Comparison of ENCODE assay signal across 8 cellular contexts in genomic region chr6:32837651-32838113, GRCh38. TPM values are rescaled to one million over a fixed set of nuclear protein-coding genes. Genes with fewer than 3 reads are reported as not detected.
DNase-seq lines count a peak whose midpoint lies in the region; ATAC-seq, FAIRE-seq and TF ChIP-seq lines count a peak whose summit lies in the region.

No MANE protein-coding gene starts in this region.

- no peaks in the 10 kb centered on the region for H3K4me1 ChIP-seq in RWPE2 (ENCODE audit: insufficient read depth, poor library complexity, severe bottlenecking)
- H3K4me1 ChIP-seq in esophagus squamous epithelium = peaks cover 7 to 41% (median 31%) of the 10 kb centered on the region in 3 donors
- peaks cover 10% of the 10 kb centered on the region for H3K4me1 ChIP-seq in rectal smooth muscle tissue (ENCODE audit: control insufficient read depth, insufficient read depth, low read length)

- intact Hi-C loops in esophagus squamous epithelium (cut with DNase I) = no loop called here

- FAIRE-seq in H54 (lab: Jason Lieb, UNC) = peak; percentile 27

- TF ChIP-seq CTCF in RWPE2 (IDR thresholded peaks at IDR 0.05; ENCODE audit: poor library complexity, severe bottlenecking) (no peak), esophagus squamous epithelium (IDR thresholded peaks at IDR 0.05) (no peak)

- H3K27me3 ChIP-seq in RWPE2 (ENCODE audit: insufficient read depth, poor library complexity, severe bottlenecking) (no peaks in the 10 kb centered on the region), esophagus squamous epithelium (no peaks in the 10 kb centered on the region), rectal smooth muscle tissue (ENCODE audit: control insufficient read depth, insufficient read depth, low read length) (no peaks in the 10 kb centered on the region)

- peak; percentile 23 for DNase-seq in H54 (ENCODE audit: insufficient read length, low spot score)
- no peak for DNase-seq in RWPE2 (ENCODE audit: low spot score)
- no peak for DNase-seq in esophagus squamous epithelium (lab: John Stamatoyannopoulos, UW)
- DNase-seq in mucosa of gallbladder (ENCODE audit: low spot score) = no peak
- no peak for DNase-seq in activated CD4-positive, CD25-positive, alpha-beta regulatory T cell (lab: John Stamatoyannopoulos, UW)
- no peak for DNase-seq in GDM1 (lab: John Stamatoyannopoulos, UW)

- H3K36me3 ChIP-seq in RWPE2 (ENCODE audit: low read depth) (peaks cover 63% of the 10 kb centered on the region), esophagus squamous epithelium (peaks cover 0 to 57% (median 11%) of the 10 kb centered on the region in 3 donors), rectal smooth muscle tissue (ENCODE audit: control insufficient read depth, insufficient read depth, low read length) (peaks cover 15% of the 10 kb centered on the region)

- H3K9me3 ChIP-seq in RWPE2 (ENCODE audit: severe bottlenecking) (no peaks in the 10 kb centered on the region), esophagus squamous epithelium (no peaks in the 10 kb centered on the region)

- 18 to 35% methylated on average over 4 of the region's 12 CpGs for WGBS in esophagus squamous epithelium, 2 donors

- peak overlapping the region; percentile 51 for H3K4me3 ChIP-seq in RWPE2 (ENCODE audit: severe bottlenecking)
- peak overlapping the region; percentile 62 to 98 (median 83) for H3K4me3 ChIP-seq in esophagus squamous epithelium
- peak overlapping the region; percentile 87 for H3K4me3 ChIP-seq in rectal smooth muscle tissue (ENCODE audit: low read length)

- H3K27ac ChIP-seq in RWPE2 (ENCODE audit: poor library complexity, severe bottlenecking) = peak overlapping the region; percentile 68
- peak overlapping the region; percentile 93 to 98 (median 97) for H3K27ac ChIP-seq in esophagus squamous epithelium
- H3K27ac ChIP-seq in rectal smooth muscle tissue (ENCODE audit: low read depth, low read length) = peak overlapping the region; percentile 89

- no peak; the same call in 1 of the 2 replicates for TF ChIP-seq POLR2A in H54 (IDR thresholded peaks at IDR 0.05; ENCODE audit: low read depth, low read length)
- TF ChIP-seq POLR2A in esophagus squamous epithelium (IDR thresholded peaks at IDR 0.05) = no peak

- ATAC-seq in RWPE2 (ENCODE audit: low read depth) = peak; percentile 35
- ATAC-seq in HG03045 (IDR thresholded peaks at IDR 0.05; ENCODE audit: unreplicated experiment) = no peak

- H3K9ac ChIP-seq in rectal smooth muscle tissue (ENCODE audit: low read length) = peak overlapping the region; percentile 10

RNA-seq across cellular contexts. Expression of gene TAP2, which starts 0.9 kb away (rescaled TPM):
- 10 to 100 TPM; 25.4 to 28.3 (median 26.7) TPM for total RNA-seq in esophagus squamous epithelium
- total RNA-seq in mucosa of gallbladder = 40.4 TPM

RNA-seq across cellular contexts. Expression of gene PSMB8, which starts 6.2 kb away (rescaled TPM):
- total RNA-seq in esophagus squamous epithelium (100 to 1,000 TPM in 1 of 4 donors, 10 to 100 TPM in 3; 21.6 to 135 (median 42.2) TPM), mucosa of gallbladder (73.7 TPM)

RNA-seq across cellular contexts. Expression of gene TAP1, which starts 15.8 kb away (rescaled TPM):
- total RNA-seq in esophagus squamous epithelium = 10 to 100 TPM; 31.7 to 95.5 (median 40.3) TPM
- total RNA-seq in mucosa of gallbladder = 41.3 TPM

RNA-seq across cellular contexts. Expression of gene PSMB9, which starts 16.3 kb away (rescaled TPM):
- 10 to 100 TPM in 2 of 4 donors, 1 to 10 TPM in 2; 5.2 to 93.7 (median 12.0) TPM for total RNA-seq in esophagus squamous epithelium
- 31.2 TPM for total RNA-seq in mucosa of gallbladder

RNA-seq across cellular contexts. Expression of gene HLA-DOB, which starts 20.9 kb away (rescaled TPM):
- total RNA-seq in esophagus squamous epithelium (1 to 10 TPM in 1 of 4 donors, under 1 TPM in 3; 0.34 to 3.6 (median 0.74) TPM), mucosa of gallbladder (0.69 TPM)
